18 cellular contexts compared by ENCODE assay signal in genomic region chr6:111754423-111754822, GRCh38.
A peak's percentile ranks its signal among the peaks of the same experiment; 100 is the strongest.
DNase-seq lines count a peak whose midpoint lies in the region; ATAC-seq, FAIRE-seq and TF ChIP-seq lines count a peak whose summit lies in the region.
"Had no signal": no experiment of that assay in that cellular context is flagged by ENCODE, and none has a peak within 500 bp of the region (broad histone marks: within the 10 kb centered on the region; RNA-seq: fewer than 3 reads in every experiment).

No MANE protein-coding gene starts in this region.

- no peak overlapping the region for H4K5ac ChIP-seq in H1 (ENCODE audit: insufficient read length, low read depth, low read length)

- no peak overlapping the region for H3K56ac ChIP-seq in H1 (replicated peaks; ENCODE audit: insufficient read length, low read depth, low read length)

- 86% methylated on average over 4 of the region's 4 CpGs; no CpG with 5 or more reads in 1 of the 2 experiments for WGBS in H1 (ENCODE audit: extremely low coverage in 1 of 2, insufficient coverage in 1 of 2, insufficient read length in 1 of 2, insufficient replicate concordance in 2 of 2, low coverage in 1 of 2, low lambda C conversion rate in 2 of 2, missing lambda C conversion rate in 1 of 2), 2 experiments

- CTCF ChIA-PET in T-cell (lab: Charles Lee): interaction anchor here in 1 of 2 donors (0.6 to 2.0 kb wide), 6 partner anchors 9 to 32 kb away, joined by 3 to 19 read pairs (median 4); no protein-coding TSS in a partner anchor
- CTCF ChIA-PET in H1 (lab: Charles Lee; ENCODE audit: partially characterized antibody): no interaction called here

- no peaks in the 10 kb centered on the region for H4K20me1 ChIP-seq in H1 (replicated peaks in 1 of 2; ENCODE audit: control insufficient read depth in 1 of 2, insufficient read depth in 2 of 2, low read length in 2 of 2)

- H3K14ac ChIP-seq in H1 (ENCODE audit: insufficient read length): no peak overlapping the region

- no peaks in the 10 kb centered on the region; the same call in 1 of the 2 replicates for H3K79me1 ChIP-seq in H1 (ENCODE audit: low read depth, low read length)

- no peak overlapping the region for H2BK5ac ChIP-seq in H1 (ENCODE audit: low read depth, low read length)

- POLR2A ChIA-PET in T-cell (lab: Charles Lee): interaction anchor here (0.5 to 3.3 kb wide), 15 partner anchors 8 to 495 kb away, joined by 3 to 24 read pairs (median 4); no protein-coding TSS in a partner anchor
- POLR2A ChIA-PET in H1 (lab: Charles Lee; ENCODE audit: partially characterized antibody): no interaction called here

- H3K4me1 ChIP-seq in H1 (replicated peaks in 1 of 4; ENCODE audit: control insufficient read depth in 3 of 4, insufficient read depth in 4 of 4, low read length in 3 of 4) (peaks cover 2 to 12% (median 7%) of the 10 kb centered on the region in 4 experiments; a peak in 6 of 7 replicates), skeletal muscle tissue (ENCODE audit: control insufficient read depth in 3 of 3, insufficient read depth in 3 of 3, low read length in 3 of 3) (peaks cover 4 to 14% (median 10%) of the 10 kb centered on the region in 3 donors)
- H3K4me1 ChIP-seq: Caco-2 had no signal

- H3K4me2 ChIP-seq in H1 (ENCODE audit: insufficient read depth in 1 of 2, low read depth in 2 of 2, low read length in 2 of 2): no peak overlapping the region

- H3K23me2 ChIP-seq in H1 (ENCODE audit: low read depth, low read length): peaks cover 2% of the 10 kb centered on the region; the same call in 1 of the 2 replicates

- no peak overlapping the region for H4K8ac ChIP-seq in H1 (ENCODE audit: extremely low read depth, insufficient read depth, low read length)

- no peak overlapping the region for H3K4ac ChIP-seq in H1 (replicated peaks; ENCODE audit: insufficient read length, low read depth, low read length)

- FAIRE-seq in H1 (lab: Jason Lieb, UNC): no peak
- FAIRE-seq: keratinocyte had no signal

- no peak for DNase-seq in T-helper 2 cell treated with Interferon-gamma antibody and Interleukin-4, amounts not matched to agents 5 μg/mL and 100 μg/mL, for 36 hours (ENCODE audit: low spot score)
- no peak for DNase-seq in T-helper 2 cell
- DNase-seq in T-cell: no peak
- DNase-seq in H1 (ENCODE audit: low read depth in 1 of 2, low spot score in 2 of 2): no peak
- no peak for DNase-seq in germinal center (ENCODE audit: low spot score)
- no peak for DNase-seq in SKM-1 treated with dmso at 0.1 percent for 144 hours (lab: John Stamatoyannopoulos, UW; ENCODE audit: unreplicated experiment)
- DNase-seq: 8988T; Caco-2; NCI-H1417 treated with DMSO at 0.1 percent for 48 hours; NCI-H446; right cardiac atrium; stimulated activated CD4-positive, alpha-beta T cell treated with anti-CD3 and anti-CD28 coated beads, Interleukin-4, amount 100 ng/mL, for 4 hours; stimulated activated naive B cell treated with anti-CD40 and anti-IgM and Interleukin-4, amounts not matched to agents 10 μg/mL and 1 μg/mL and 100 μg/mL, for 72 hours had no signal

- H3K27me3 ChIP-seq in H1 (replicated peaks in 1 of 4; ENCODE audit: control insufficient read depth in 3 of 4, extremely low read depth in 1 of 4, insufficient read depth in 3 of 4, low read length in 3 of 4): no peaks in the 10 kb centered on the region
- no peaks in the 10 kb centered on the region for H3K27me3 ChIP-seq in skeletal muscle tissue (ENCODE audit: control insufficient read depth in 3 of 3, insufficient read depth in 3 of 3, low read length in 3 of 3)
- H3K27me3 ChIP-seq: gastroesophageal sphincter had no signal

- H2BK20ac ChIP-seq in H1 (ENCODE audit: low read length): no peak overlapping the region

- H3K36me3 Mint-ChIP-seq in T-helper 2 cell treated with Interferon-gamma antibody and Interleukin-4, amounts not matched to agents 5 μg/mL and 100 μg/mL, for 36 hours (ENCODE audit: low read depth): peaks cover 45% of the 10 kb centered on the region
- peaks cover 65% of the 10 kb centered on the region for H3K36me3 Mint-ChIP-seq in T-cell

- no peaks in the 10 kb centered on the region for H3K9me3 Mint-ChIP-seq in T-helper 2 cell treated with Interferon-gamma antibody and Interleukin-4, amounts not matched to agents 5 μg/mL and 100 μg/mL, for 36 hours
- peaks cover 0 to 4% (median 0%) of the 10 kb centered on the region in 3 donors for H3K9me3 Mint-ChIP-seq in T-cell

- H3K4me3 Mint-ChIP-seq in T-helper 2 cell treated with Interferon-gamma antibody and Interleukin-4, amounts not matched to agents 5 μg/mL and 100 μg/mL, for 36 hours: no peak overlapping the region
- H3K4me3 Mint-ChIP-seq in T-cell: peak overlapping the region; percentile 41 to 98 (median 81)
- H3K4me3 Mint-ChIP-seq: stimulated activated naive B cell treated with anti-CD40 and anti-IgM and Interleukin-4, amounts not matched to agents 10 μg/mL and 1 μg/mL and 100 μg/mL, for 72 hours had no signal

- no peak overlapping the region for H3K18ac ChIP-seq in H1 (ENCODE audit: extremely low read depth, low read length)

- no peak for TF ChIP-seq POLR2A in H1 (IDR thresholded peaks at IDR 0.05; ENCODE audit: control extremely low read depth in 1 of 2, low read depth in 2 of 2, low read length in 2 of 2)

- no peak overlapping the region for H2AK5ac ChIP-seq in H1 (ENCODE audit: low read depth, low read length)

- no peak for TF ChIP-seq CTCF in H1 (IDR thresholded peaks at IDR 0.05; ENCODE audit: control extremely low read depth in 1 of 3, insufficient read depth in 1 of 3, low read depth in 1 of 3, low read length in 3 of 3)

- H3K4me1 Mint-ChIP-seq in T-helper 2 cell treated with Interferon-gamma antibody and Interleukin-4, amounts not matched to agents 5 μg/mL and 100 μg/mL, for 36 hours (ENCODE audit: low read depth): peaks cover 75% of the 10 kb centered on the region
- H3K4me1 Mint-ChIP-seq in T-cell: peaks cover 91 to 93% (median 92%) of the 10 kb centered on the region in 3 donors

- no peak overlapping the region for H2AFZ ChIP-seq in H1 (ENCODE audit: low read length)

- H2BK120ac ChIP-seq in H1 (replicated peaks; ENCODE audit: low read depth, low read length): no peak overlapping the region

- H2BK15ac ChIP-seq in H1 (ENCODE audit: low read length): no peak overlapping the region

- no peaks in the 10 kb centered on the region for H3K9me3 ChIP-seq in H1 (ENCODE audit: insufficient read depth in 2 of 2, low read depth in 1 of 2, low read length in 1 of 2)
- no peaks in the 10 kb centered on the region for H3K9me3 ChIP-seq in skeletal muscle tissue (ENCODE audit: control insufficient read depth in 3 of 3, low read length in 3 of 3)
- H3K9me3 ChIP-seq: Caco-2, gastroesophageal sphincter had no signal

- peak overlapping the region; percentile 72 for H3K27ac Mint-ChIP-seq in T-helper 2 cell treated with Interferon-gamma antibody and Interleukin-4, amounts not matched to agents 5 μg/mL and 100 μg/mL, for 36 hours
- H3K27ac Mint-ChIP-seq in T-cell: peak overlapping the region; percentile 97 to 99
- H3K27ac Mint-ChIP-seq: stimulated activated naive B cell treated with anti-CD40 and anti-IgM and Interleukin-4, amounts not matched to agents 10 μg/mL and 1 μg/mL and 100 μg/mL, for 72 hours had no signal

- no peak for TF ChIP-seq RAD21 in H1 (IDR thresholded peaks at IDR 0.05 in 1 of 2, conservative IDR thresholded peaks at IDR 0.05 in 1 of 2; ENCODE audit: low read depth in 2 of 2, low read length in 2 of 2)

- no peak overlapping the region; the same call in 1 of the 2 replicates for H3K27ac ChIP-seq in H1 (ENCODE audit: low read depth, low read length)
- peak overlapping the region; percentile 33 for H3K27ac ChIP-seq in skeletal muscle tissue (ENCODE audit: low read depth, low read length)
- H3K27ac ChIP-seq: gastroesophageal sphincter, SK-N-MC had no signal

- no peak overlapping the region for H3K4me3 ChIP-seq in H1 (ENCODE audit: extremely low read depth in 1 of 4, insufficient read depth in 2 of 4, low read depth in 3 of 4, low read length in 4 of 4)
- no peak overlapping the region for H3K4me3 ChIP-seq in skeletal muscle tissue (ENCODE audit: low read length in 3 of 3)
- H3K4me3 ChIP-seq: gastroesophageal sphincter, SK-N-MC had no signal

- no peak overlapping the region for H4K91ac ChIP-seq in H1 (replicated peaks; ENCODE audit: insufficient read length, low read length)

- no peaks in the 10 kb centered on the region for H3K36me3 ChIP-seq in H1 (ENCODE audit: control insufficient read depth in 2 of 4, insufficient read depth in 4 of 4, low read length in 3 of 4)
- no peaks in the 10 kb centered on the region for H3K36me3 ChIP-seq in skeletal muscle tissue (ENCODE audit: control insufficient read depth in 3 of 3, insufficient read depth in 3 of 3, low read length in 3 of 3)
- H3K36me3 ChIP-seq: gastroesophageal sphincter had no signal

- H3K27me3 Mint-ChIP-seq in T-helper 2 cell treated with Interferon-gamma antibody and Interleukin-4, amounts not matched to agents 5 μg/mL and 100 μg/mL, for 36 hours (ENCODE audit: low read depth): no peaks in the 10 kb centered on the region
- H3K27me3 Mint-ChIP-seq in T-cell: no peaks in the 10 kb centered on the region
- H3K27me3 Mint-ChIP-seq: stimulated activated naive B cell treated with anti-CD40 and anti-IgM and Interleukin-4, amounts not matched to agents 10 μg/mL and 1 μg/mL and 100 μg/mL, for 72 hours had no signal

- no peak for TF ChIP-seq EP300 in H1 (IDR thresholded peaks at IDR 0.05; ENCODE audit: borderline replicate concordance in 1 of 2, low read depth in 2 of 2, low read length in 2 of 2)

- no peak overlapping the region for H3K23ac ChIP-seq in H1 (ENCODE audit: insufficient read length)

- H3K9ac ChIP-seq in H1 (replicated peaks in 1 of 4; ENCODE audit: extremely low read depth in 1 of 4, low read depth in 3 of 4, low read length in 3 of 4): no peak overlapping the region
- no peak overlapping the region for H3K9ac ChIP-seq in skeletal muscle tissue (ENCODE audit: low read depth in 1 of 3, low read length in 3 of 3)

- peak overlapping the region; percentile 27; the same call in 1 of the 2 replicates for H2BK12ac ChIP-seq in H1 (ENCODE audit: low read depth, low read length)

- no peak for ATAC-seq in T-cell (replicated peaks in 1 of 4)
- no peak for ATAC-seq in HG02970 (IDR thresholded peaks at IDR 0.05; ENCODE audit: low FRiP score, unreplicated experiment)
- ATAC-seq: gastroesophageal sphincter; stimulated activated naive B cell treated with anti-CD40 and anti-IgM and Interleukin-4, amounts not matched to agents 10 μg/mL and 1 μg/mL and 100 μg/mL, for 72 hours had no signal

- peaks cover 0 to 3% of the 10 kb centered on the region in 2 experiments; a peak in 2 of 4 replicates for H3K79me2 ChIP-seq in H1 (ENCODE audit: control insufficient read depth in 1 of 2, insufficient read depth in 2 of 2, low read length in 2 of 2)

TF ChIP-seq in H1, 55 proteins besides CTCF, POLR2A, EP300 and RAD21 (continues in another document):
- TF ChIP-seq USF2 (IDR thresholded peaks at IDR 0.05; ENCODE audit: low read length) (no peak), POLR2AphosphoS5 (IDR thresholded peaks at IDR 0.05; ENCODE audit: low read depth, low read length) (no peak)
